In the genomic region with DNA sequence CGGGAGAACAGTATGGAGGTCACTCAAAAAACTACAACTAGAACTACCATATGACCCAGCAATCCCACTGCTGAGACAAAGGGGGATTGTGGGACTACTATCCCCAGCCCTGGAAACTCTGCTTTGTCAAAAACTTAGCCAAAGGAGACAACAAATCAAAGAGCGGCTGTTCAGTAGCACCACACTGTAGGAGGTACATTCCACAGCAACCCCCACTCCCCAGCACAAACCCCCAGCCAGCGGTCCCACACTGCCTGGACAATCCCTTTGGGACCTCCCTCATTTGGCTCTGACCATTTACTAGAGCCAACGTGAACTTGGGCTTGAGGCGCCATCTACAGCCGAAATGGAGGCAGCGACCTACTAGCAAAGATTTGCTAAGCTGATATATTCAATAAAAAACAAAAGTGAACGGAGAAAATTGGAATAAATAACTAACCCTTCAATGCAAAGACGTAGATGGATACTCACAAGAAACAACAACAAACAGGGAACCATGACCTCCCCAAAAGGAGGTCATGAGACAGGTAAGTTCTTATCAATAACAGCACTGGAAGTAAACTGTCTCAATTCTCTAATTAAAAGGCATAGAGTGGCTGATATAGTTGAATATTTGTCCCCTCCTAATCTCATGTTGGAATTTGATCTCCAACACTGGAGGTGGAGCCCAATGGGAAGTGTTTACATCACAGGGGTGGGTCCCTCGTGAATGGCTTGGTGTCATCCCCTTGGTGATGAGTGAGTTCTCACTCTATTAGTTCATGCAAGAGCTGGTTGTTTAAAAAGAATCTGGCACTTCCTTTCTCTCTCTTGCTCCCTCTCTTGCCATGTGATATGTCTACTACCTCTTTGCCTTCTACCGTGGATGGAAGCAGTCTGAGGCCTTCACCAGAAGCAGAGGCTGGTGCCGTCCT, we compare ENCODE assay signal across 8 cellular contexts.
DNase-seq lines count a peak whose midpoint lies in the region; ATAC-seq and TF ChIP-seq lines count a peak whose summit lies in the region.

No MANE protein-coding gene starts in this region.

- ATAC-seq in HG02870 (IDR thresholded peaks at IDR 0.05; ENCODE audit: unreplicated experiment) = peak; percentile 48

- DNase-seq in NK-92 treated with Interleukin-12 subunit alpha and Interleukin-12 subunit beta, amount 100 ng/mL, for 24 hours (lab: John Stamatoyannopoulos, UW) = peak; percentile 21
- DNase-seq in NK-92 (lab: John Stamatoyannopoulos, UW; ENCODE audit: unreplicated experiment) (no peak), NCI-H774 (lab: John Stamatoyannopoulos, UW) (peak; percentile 35), cardiac fibroblast (ENCODE audit: low read depth in 2 of 2) (peak; percentile 84 to 89), lung microvascular endothelial cell (ENCODE audit: low read depth in 2 of 2) (peak; percentile 83 to 84), DMS79 treated with DMSO at 0.1 percent for 48 hours (lab: John Stamatoyannopoulos, UW) (no peak)
- no peak for DNase-seq in activated CD4-positive, alpha-beta T cell treated with anti-CD3 and anti-CD28 coated beads, Interleukin-2, amount 50 U/mL, for 1 hour

- peak; percentile 89 for TF ChIP-seq CTCF in cardiac fibroblast (IDR thresholded peaks at IDR 0.05; ENCODE audit: low read depth, low read length)

- no peak overlapping the region for H3K4me3 ChIP-seq in cardiac fibroblast (replicated peaks in 1 of 2; ENCODE audit: low read depth in 2 of 2, low read length in 2 of 2)

Comparison
In these comparisons a context has a peak if more than half of its experiments do, and no peak if none do; other contexts are left out.
1. DNase-seq: peak in NK-92 treated with Interleukin-12 subunit alpha and Interleukin-12 subunit beta, amount 100 ng/mL, for 24 hours (single experiment), NCI-H774 (single experiment), cardiac fibroblast (2 of 2) and lung microvascular endothelial cell (2 of 2); none in NK-92 (single experiment), DMS79 treated with DMSO at 0.1 percent for 48 hours (single experiment) and activated CD4-positive, alpha-beta T cell treated with anti-CD3 and anti-CD28 coated beads, Interleukin-2, amount 50 U/mL, for 1 hour (single experiment).